Comparison of ENCODE assay signal across 23 cellular contexts in the genomic region with DNA sequence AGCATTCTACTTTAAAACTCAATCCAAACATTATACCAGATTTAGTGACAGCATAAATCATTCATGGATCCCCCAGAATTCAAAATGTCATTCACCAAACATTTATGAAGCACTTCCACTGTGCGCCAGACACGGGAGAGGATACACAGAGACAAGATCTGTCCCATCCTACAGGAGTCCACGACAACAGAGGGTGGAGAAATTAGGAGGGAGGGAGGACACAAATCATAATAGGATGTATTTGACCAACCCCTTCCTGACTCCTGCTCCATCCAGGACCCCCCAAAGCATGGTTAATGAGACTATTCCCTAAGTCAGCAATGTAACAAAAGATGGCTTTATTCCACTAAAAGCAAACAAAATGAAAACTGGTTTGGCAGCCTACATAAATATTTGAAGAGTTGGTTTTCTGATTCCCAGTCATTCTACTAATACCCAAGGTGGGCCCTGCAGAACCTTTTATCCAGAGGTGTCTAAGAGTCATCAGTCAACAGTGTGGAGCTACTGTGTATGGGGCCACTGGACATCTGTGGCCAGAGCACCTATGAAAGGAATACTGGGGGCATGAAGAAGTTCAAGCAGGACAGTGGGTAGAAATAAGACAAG.
DNase-seq lines count a peak whose midpoint lies in the region; ATAC-seq and TF ChIP-seq lines count a peak whose summit lies in the region.
"Had no signal": no experiment of that assay in that cellular context is flagged by ENCODE, and none has a peak within 500 bp of the region (broad histone marks: within the 10 kb centered on the region; RNA-seq: fewer than 3 reads in every experiment).

No MANE protein-coding gene starts in this region.

- no peak overlapping the region for H2AFZ ChIP-seq in mammary epithelial cell (ENCODE audit: low read depth, low read length)
- H2AFZ ChIP-seq: parathyroid adenoma had no signal

- WGBS in mammary epithelial cell (ENCODE audit: low coverage, missing lambda C conversion rate) = 100% methylated on average over 3 of the region's 3 CpGs

- no peak overlapping the region for H3K4me2 ChIP-seq in mammary epithelial cell (ENCODE audit: insufficient read depth, low read depth, low read length)
- H3K4me2 ChIP-seq: SK-N-SH had no signal

- H3K4me1 ChIP-seq in mammary epithelial cell (ENCODE audit: insufficient read depth, low read length) = peaks cover 11% of the 10 kb centered on the region
- H3K4me1 ChIP-seq in gastrocnemius medialis = no peaks in the 10 kb centered on the region
- H3K4me1 ChIP-seq: parathyroid adenoma had no signal

- H3K27me3 ChIP-seq in mammary epithelial cell (ENCODE audit: insufficient read depth, low read length) (no peaks in the 10 kb centered on the region), gastrocnemius medialis (no peaks in the 10 kb centered on the region)
- H3K27me3 ChIP-seq: esophagus squamous epithelium, sigmoid colon, tibial artery had no signal

- H3K9me3 ChIP-seq in mammary epithelial cell (replicated peaks; ENCODE audit: insufficient read depth, low read length) (no peaks in the 10 kb centered on the region), gastrocnemius medialis (no peaks in the 10 kb centered on the region)
- H3K9me3 ChIP-seq: sigmoid colon, SK-N-SH, tibial artery had no signal

- H4K20me1 ChIP-seq in mammary epithelial cell (ENCODE audit: insufficient read depth, low read length) = no peaks in the 10 kb centered on the region

- dilution Hi-C loops in mammary epithelial cell (cut with HindIII; ENCODE audit: low sequenced_read_pairs) = no loop called here

- TF ChIP-seq CTCF in C4-2B (conservative IDR thresholded peaks at IDR 0.05) (no peak), mammary epithelial cell (conservative IDR thresholded peaks at IDR 0.05 in 1 of 2, IDR thresholded peaks at IDR 0.05 in 1 of 2; ENCODE audit: extremely low read depth in 1 of 2, insufficient read depth in 1 of 2, low read depth in 1 of 2, low read length in 2 of 2) (no peak), gastrocnemius medialis (IDR thresholded peaks at IDR 0.05 in 4 of 5, conservative IDR thresholded peaks at IDR 0.05 in 1 of 5) (no peak)

- peaks cover 79% of the 10 kb centered on the region for H3K79me2 ChIP-seq in mammary epithelial cell (ENCODE audit: insufficient read depth, low read length)

- H3K36me3 ChIP-seq in mammary epithelial cell (ENCODE audit: insufficient read depth, low read length) = no peaks in the 10 kb centered on the region
- no peaks in the 10 kb centered on the region for H3K36me3 ChIP-seq in gastrocnemius medialis
- H3K36me3 ChIP-seq: sigmoid colon, tibial artery had no signal

- CTCF ChIA-PET in mammary epithelial cell (lab: Charles Lee; ENCODE audit: low non-redundant PET) = no interaction called here

- intact Hi-C loops in mammary epithelial cell (cut with micrococcal nuclease) = no loop called here
- intact Hi-C loops in gastrocnemius medialis (cut with DNase I; ENCODE audit: low total_unique reads) = no loop called here

- BruUV-seq in mammary epithelial cell (replicated peaks; lab: Mats Ljungman, UMichigan) = no TSS peak

- in situ Hi-C loops in mammary epithelial cell (cut with MboI; ENCODE audit: low sequenced_read_pairs in 2 of 2) = no loop called here
- in situ Hi-C loops in gastrocnemius medialis (cut with MboI; ENCODE audit: low sequenced_read_pairs in 4 of 4) = no loop called here

- no peak for TF ChIP-seq POLR2A in gastrocnemius medialis (IDR thresholded peaks at IDR 0.05)

- peak; percentile 33 for DNase-seq in COR-L47 (lab: John Stamatoyannopoulos, UW)
- peak; percentile 35 for DNase-seq in NCI-H510A (lab: John Stamatoyannopoulos, UW)
- peak; percentile 23 for DNase-seq in mammary epithelial cell
- no peak for DNase-seq in GOT3 (lab: John Stamatoyannopoulos, UW)
- DNase-seq in NCI-H2227 treated with DMSO at 0.1 percent for 48 hours (lab: John Stamatoyannopoulos, UW) = no peak
- DNase-seq in gastrocnemius medialis = no peak
- no peak for DNase-seq in kidney glomerular epithelial cell (lab: John Stamatoyannopoulos, UW)
- DNase-seq: activated CD8-positive, alpha-beta T cell treated with anti-CD3 and anti-CD28 coated beads for 36 hours; activated T-cell treated with anti-CD3 and anti-CD28 coated beads, Interleukin-2, amount 50 U/mL, for 4 hours; effector memory CD4-positive, alpha-beta T cell; esophagus squamous epithelium; H9; mesenchymal stem cell; natural killer cell; NCI-H1092 treated with DMSO at 0.1 percent for 48 hours; sigmoid colon; SK-N-SH; stimulated activated naive CD4-positive, alpha-beta T cell; T-helper 9 cell; tibial artery had no signal

- H3K9ac ChIP-seq in mammary epithelial cell (ENCODE audit: insufficient read depth, low read length) = no peak overlapping the region
- H3K9ac ChIP-seq: parathyroid adenoma, SK-N-SH had no signal

- H3K27ac ChIP-seq in C4-2B = peak overlapping the region; percentile 36; the same call in 1 of the 2 replicates
- H3K27ac ChIP-seq in mammary epithelial cell (ENCODE audit: insufficient read depth, low read depth, low read length) = no peak overlapping the region
- H3K27ac ChIP-seq in gastrocnemius medialis = no peak overlapping the region
- H3K27ac ChIP-seq: parathyroid adenoma, sigmoid colon, tibial artery had no signal

- H3K4me3 ChIP-seq in mammary epithelial cell (replicated peaks in 1 of 3; ENCODE audit: insufficient read depth in 1 of 3, low read depth in 2 of 3, low read length in 3 of 3) = no peak overlapping the region
- H3K4me3 ChIP-seq in gastrocnemius medialis = no peak overlapping the region
- H3K4me3 ChIP-seq: esophagus squamous epithelium, sigmoid colon, tibial artery had no signal

- no peak for ATAC-seq in gastrocnemius medialis
- ATAC-seq: activated CD8-positive, alpha-beta T cell treated with anti-CD3 and anti-CD28 coated beads for 36 hours; activated naive CD4-positive, alpha-beta T cell treated with anti-CD3 and anti-CD28 coated beads, Interleukin-2, amount 50 U/mL, for 72 hours; activated T-cell treated with anti-CD3 and anti-CD28 coated beads, Interleukin-2, amount 50 U/mL, for 4 hours; natural killer cell had no signal

Comparison
In these comparisons a context has a peak if more than half of its experiments do, and no peak if none do; other contexts are left out.
1. DNase-seq: peak in COR-L47 (single experiment), NCI-H510A (single experiment) and mammary epithelial cell (single experiment); none in GOT3 (single experiment), NCI-H2227 treated with DMSO at 0.1 percent for 48 hours (single experiment), gastrocnemius medialis (0 of 2) and kidney glomerular epithelial cell (single experiment).